In the genomic region with DNA sequence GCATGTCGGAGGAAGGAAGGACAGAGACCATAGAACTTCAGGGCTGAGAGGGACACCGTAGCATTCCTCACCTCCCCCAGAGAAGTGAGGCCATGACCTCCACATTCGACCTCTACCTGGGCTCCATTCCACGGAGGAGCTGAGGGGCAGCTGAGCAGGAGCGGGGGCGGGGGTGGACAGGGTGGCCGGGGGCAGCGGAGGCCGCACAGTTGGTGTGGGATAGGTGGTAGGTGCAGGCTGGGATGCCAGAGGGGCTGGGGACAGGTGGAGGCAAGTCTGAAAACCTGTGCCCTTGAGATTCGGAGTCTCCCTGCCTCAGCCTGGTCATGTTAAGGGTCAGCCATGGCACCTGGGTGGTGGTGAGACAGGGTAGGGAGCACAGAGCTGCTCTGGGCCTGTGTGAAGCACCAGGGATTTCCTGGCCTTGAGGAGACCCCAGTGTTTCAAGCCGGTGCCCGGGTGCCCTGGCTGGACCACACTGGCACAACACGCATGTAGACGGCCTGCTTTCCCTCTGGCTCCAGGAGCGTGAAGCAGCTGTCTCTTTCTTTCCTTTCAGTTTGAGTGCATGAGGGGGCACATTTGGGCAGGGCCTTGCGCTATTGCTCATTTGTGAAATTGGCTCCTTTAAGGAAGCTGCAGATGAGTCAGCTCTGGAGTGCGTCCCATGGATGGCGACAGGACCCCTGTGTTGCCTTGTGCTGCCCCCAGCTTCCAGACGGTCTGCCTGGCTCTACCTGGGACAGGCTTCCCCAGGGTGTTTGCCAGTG, we compare ENCODE assay signal across 9 cellular contexts. TPM values are rescaled to one million over a fixed set of nuclear protein-coding genes. Genes with fewer than 3 reads are reported as not detected.
DNase-seq lines count a peak whose midpoint lies in the region; ATAC-seq, FAIRE-seq and TF ChIP-seq lines count a peak whose summit lies in the region.
"Had no signal": no experiment of that assay in that cellular context is flagged by ENCODE, and none has a peak within 500 bp of the region (broad histone marks: within the 10 kb centered on the region; RNA-seq: fewer than 3 reads in every experiment).

No MANE protein-coding gene starts in this region.

- no peak for FAIRE-seq in pancreas (lab: Jason Lieb, UNC)

- H3K36me3 Mint-ChIP-seq in CD14-positive monocyte (peaks cover 47 to 59% of the 10 kb centered on the region in 2 donors), T-helper 17 cell (ENCODE audit: low read depth) (peaks cover 15% of the 10 kb centered on the region)

- no peak for TF ChIP-seq CTCF in CD14-positive monocyte (IDR thresholded peaks at IDR 0.05)
- no peak for TF ChIP-seq CTCF in pancreas (IDR thresholded peaks at IDR 0.05)

- H3K9me3 ChIP-seq in T-helper 17 cell (ENCODE audit: control insufficient read depth, low read length, poor library complexity, severe bottlenecking) (peaks cover 7% of the 10 kb centered on the region), pancreas (peaks cover 0 to 2% (median 0%) of the 10 kb centered on the region in 4 donors)

- no peak overlapping the region for H3K4me3 Mint-ChIP-seq in CD14-positive monocyte
- peak overlapping the region; percentile 62 for H3K4me3 Mint-ChIP-seq in T-helper 17 cell

- H3K4me1 Mint-ChIP-seq in CD14-positive monocyte (peaks cover 60% of the 10 kb centered on the region), T-helper 17 cell (peaks cover 63% of the 10 kb centered on the region)

- WGBS in pancreas, 2 donors, result 55% methylated on average over 19 of the region's 19 CpGs

- peaks cover 27 to 32% (median 30%) of the 10 kb centered on the region in 7 donors for H3K9me3 Mint-ChIP-seq in CD14-positive monocyte

- no peaks in the 10 kb centered on the region for H3K27me3 ChIP-seq in pancreas

- H3K27ac Mint-ChIP-seq in CD14-positive monocyte (peak overlapping the region; percentile 19 to 93 (median 71)), T-helper 17 cell (peak overlapping the region; percentile 99)

- ATAC-seq in T-helper 17 cell, result no peak
- ATAC-seq in pancreas, result peak in 2 of 4 donors; percentile 2 to 5
- ATAC-seq in HG03521 (IDR thresholded peaks at IDR 0.05; ENCODE audit: unreplicated experiment), result no peak

- H3K27me3 Mint-ChIP-seq in CD14-positive monocyte (ENCODE audit: low read depth in 3 of 3) (no peaks in the 10 kb centered on the region), T-helper 17 cell (no peaks in the 10 kb centered on the region)

- peaks cover 35 to 66% (median 44%) of the 10 kb centered on the region in 3 donors for H3K4me1 ChIP-seq in pancreas

- H3K4me3 ChIP-seq in pancreas, result no peak overlapping the region

- intact Hi-C loops in CD14-positive monocyte (cut with micrococcal nuclease) (loop anchor here in 1 of 2 donors (2.0 kb wide), 1 partner anchor 57 kb away; no protein-coding TSS in a partner anchor), pancreas (cut with DNase I) (no loop called here)

- peak overlapping the region; percentile 63 to 88 (median 79) for H3K27ac ChIP-seq in pancreas

- no peaks in the 10 kb centered on the region for H3K36me3 ChIP-seq in pancreas

- peak; percentile 61 for DNase-seq in CD14-positive monocyte (ENCODE audit: low spot score)
- no peak for DNase-seq in T-helper 17 cell
- peak; percentile 83 for DNase-seq in fibroblast of peridontal ligament (ENCODE audit: extremely low read depth)
- DNase-seq in pancreas, result peak in 3 of 6 donors; percentile 30 to 60 (median 46)
- DNase-seq in GDM1 (lab: John Stamatoyannopoulos, UW), result no peak
- no peak for DNase-seq in activated gamma-delta T cell treated with Interleukin-2 at 50 U/mL for 16 hours
- no peak for DNase-seq in inferior parietal cortex (ENCODE audit: extremely low spot score)
- DNase-seq: NCI-H1694 treated with DMSO at 0.1 percent for 48 hours had no signal

RNA-seq across cellular contexts. Expression of gene TSSK6, which starts 51.8 kb away (rescaled TPM):
- polyA plus RNA-seq in CD14-positive monocyte, result under 1 TPM in 1 of 2 donors, not detected in 1; 0.27 TPM
- total RNA-seq in T-helper 17 cell, result 1 to 10 TPM; 3.8 to 3.9 TPM
- 1 to 10 TPM in 4 of 6 donors, under 1 TPM in 2; 0.69 to 2.3 (median 1.3) TPM for total RNA-seq in pancreas
- 1 to 10 TPM; 1.5 to 2.5 TPM for polyA plus RNA-seq in pancreas

RNA-seq across cellular contexts. Expression of gene NDUFA13, which starts 52.5 kb away (rescaled TPM):
- 100 to 1,000 TPM; 361 to 433 TPM for polyA plus RNA-seq in CD14-positive monocyte
- total RNA-seq in T-helper 17 cell, result 100 to 1,000 TPM; 175 to 195 TPM
- 100 to 1,000 TPM in 4 of 6 donors, 10 to 100 TPM in 2; 87.9 to 154 (median 127) TPM for total RNA-seq in pancreas
- 100 to 1,000 TPM; 147 to 178 TPM for polyA plus RNA-seq in pancreas

RNA-seq across cellular contexts. Expression of gene GATAD2A, which starts 58.1 kb away (rescaled TPM):
- 1 to 10 TPM; 8.0 to 8.7 TPM for polyA plus RNA-seq in CD14-positive monocyte
- total RNA-seq in T-helper 17 cell, result 100 to 1,000 TPM; 129 to 153 TPM
- total RNA-seq in pancreas, result 10 to 100 TPM; 31.4 to 51.8 (median 41.8) TPM
- 10 to 100 TPM; 11.9 to 13.1 TPM for polyA plus RNA-seq in pancreas

Comparison
In these comparisons a context has a peak if more than half of its experiments do, and no peak if none do; other contexts are left out.
1. DNase-seq: peak in CD14-positive monocyte (single experiment) and fibroblast of peridontal ligament (single experiment); none in T-helper 17 cell (0 of 3), GDM1 (single experiment), activated gamma-delta T cell treated with Interleukin-2 at 50 U/mL for 16 hours (single experiment) and inferior parietal cortex (single experiment).